ENCODE assay signal across 23 cellular contexts in the genomic region with DNA sequence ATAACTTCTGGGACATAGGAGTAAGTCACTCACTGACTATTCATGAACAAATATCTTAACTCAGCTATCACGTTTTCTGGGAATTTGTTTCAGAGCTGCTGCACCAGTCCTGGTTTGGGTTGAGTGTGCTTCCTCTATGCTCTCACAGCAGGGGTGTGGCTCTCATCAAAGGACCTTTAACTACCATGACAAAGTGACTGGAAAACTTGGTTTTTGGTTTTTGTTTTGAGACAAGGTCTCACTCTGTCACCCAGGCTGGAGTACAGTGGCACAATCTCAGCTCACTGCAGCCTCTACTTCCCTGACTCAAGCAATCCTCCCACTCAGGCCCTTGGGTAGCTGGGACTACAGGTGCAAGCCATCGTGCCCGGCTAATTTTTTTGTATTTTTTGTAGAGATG. TPM values are rescaled to one million over a fixed set of nuclear protein-coding genes. Genes with fewer than 3 reads are reported as not detected.
"Had no signal": no experiment of that assay in that cellular context is flagged by ENCODE, and none has a peak within 500 bp of the region (broad histone marks: within the 10 kb centered on the region; RNA-seq: fewer than 3 reads in every experiment).

No MANE protein-coding gene starts in this region.

- H3K27ac Mint-ChIP-seq: mesothelial cell of epicardium; natural killer cell treated with Interleukin-12 subunit alpha and Interleukin-12 subunit beta and Interleukin-15 and Interleukin-18, amount 100 ng/mL, for 72 hours; T-cell had no signal

- H3K9me3 Mint-ChIP-seq: mesothelial cell of epicardium; natural killer cell treated with Interleukin-12 subunit alpha and Interleukin-12 subunit beta and Interleukin-15 and Interleukin-18, amount 100 ng/mL, for 72 hours; T-cell had no signal

- H3K27ac ChIP-seq: ascending aorta, breast epithelium, gastrocnemius medialis, heart left ventricle, left lung, parathyroid adenoma, right lobe of liver, tibial nerve had no signal

- ATAC-seq: gastrocnemius medialis; heart left ventricle; left lung; natural killer cell treated with Interleukin-12 subunit alpha and Interleukin-12 subunit beta and Interleukin-15 and Interleukin-18, amount 100 ng/mL, for 72 hours; right lobe of liver; T-cell had no signal

- H3K36me3 Mint-ChIP-seq: mesothelial cell of epicardium; natural killer cell treated with Interleukin-12 subunit alpha and Interleukin-12 subunit beta and Interleukin-15 and Interleukin-18, amount 100 ng/mL, for 72 hours; T-cell had no signal

- H3K4me3 Mint-ChIP-seq: mesothelial cell of epicardium; natural killer cell treated with Interleukin-12 subunit alpha and Interleukin-12 subunit beta and Interleukin-15 and Interleukin-18, amount 100 ng/mL, for 72 hours; T-cell had no signal

- DNase-seq: activated CD8-positive, alpha-beta memory T cell treated with anti-CD3 and anti-CD28 coated beads, Interleukin-2, amount 50 U/mL, for 4 hours; activated gamma-delta T cell; activated T-cell treated with anti-CD3 and anti-CD28 coated beads, Interleukin-2, amount 50 U/mL, for 48 hours; cerebellar nuclear complex; cortex of kidney; erythroblast; gastrocnemius medialis; heart left ventricle; left lung; right lobe of liver; SK-N-SH; stimulated activated CD8-positive, alpha-beta memory T cell treated with anti-CD3 and anti-CD28 coated beads, Interleukin-4, amount 100 ng/mL, for 48 hours; stimulated activated naive CD4-positive, alpha-beta T cell treated with Interleukin-2 at 50 U/mL for 16 hours; T-cell; T1000 had no signal

- H3K27me3 ChIP-seq: ascending aorta, right lobe of liver had no signal

- H3K36me3 ChIP-seq: ascending aorta, breast epithelium, gastrocnemius medialis, heart left ventricle, left lung, right lobe of liver, tibial nerve had no signal

- H3K4me3 ChIP-seq: ascending aorta, breast epithelium, gastrocnemius medialis, heart left ventricle, left lung, right lobe of liver, smooth muscle cell, tibial nerve had no signal

RNA-seq across cellular contexts. Expression of a gene that starts 4.1 kb away (rescaled TPM):
- total RNA-seq: ascending aorta, lung microvascular endothelial cell had no signal

RNA-seq across cellular contexts. Expression of a gene that starts 17.8 kb away (rescaled TPM):
- total RNA-seq: ascending aorta; gastrocnemius medialis; left lung; lung microvascular endothelial cell; mesothelial cell of epicardium; natural killer cell treated with Interleukin-12 subunit alpha and Interleukin-12 subunit beta and Interleukin-15 and Interleukin-18, amount 100 ng/mL, for 72 hours; T-cell had no signal
